In the genomic region with DNA sequence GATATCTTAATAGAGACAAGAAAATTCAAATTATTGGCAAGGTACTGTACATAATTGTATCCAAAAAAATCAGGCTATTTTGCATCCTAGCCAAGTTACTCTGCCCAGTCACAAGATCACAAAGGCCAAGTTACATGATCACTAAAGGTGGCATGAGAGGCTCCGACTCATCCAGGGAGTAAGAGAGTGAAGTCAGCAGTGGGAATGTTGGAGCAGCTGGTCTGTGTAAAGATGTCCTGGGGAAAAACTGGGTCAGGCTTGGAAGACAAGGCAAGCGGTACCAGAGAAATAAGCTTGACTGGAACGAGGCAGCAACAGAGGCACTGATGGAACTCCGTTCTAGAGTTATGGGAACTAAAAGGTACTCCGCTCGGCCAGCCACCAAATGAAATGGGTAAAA, we compare ENCODE assay signal across 16 cellular contexts. TPM values are rescaled to one million over a fixed set of nuclear protein-coding genes. Genes with fewer than 3 reads are reported as not detected.
DNase-seq lines count a peak whose midpoint lies in the region; ATAC-seq lines count a peak whose summit lies in the region.
"Had no signal": no experiment of that assay in that cellular context is flagged by ENCODE, and none has a peak within 500 bp of the region (broad histone marks: within the 10 kb centered on the region; RNA-seq: fewer than 3 reads in every experiment).

No MANE protein-coding gene starts in this region.

- H3K9me3 Mint-ChIP-seq in stimulated activated memory B cell treated with anti-CD40 and anti-IgM and Interleukin-4, amounts not matched to agents 10 μg/mL and 1 μg/mL and 100 μg/mL, for 72 hours = peaks cover 3% of the 10 kb centered on the region
- no peaks in the 10 kb centered on the region for H3K9me3 Mint-ChIP-seq in activated naive CD4-positive, alpha-beta T cell treated with anti-CD3 and anti-CD28 coated beads, Interleukin-2, amount 10 ng/mL, durations not matched to agents 7 days and 5 days

- no peaks in the 10 kb centered on the region for H3K4me1 Mint-ChIP-seq in stimulated activated memory B cell treated with anti-CD40 and anti-IgM and Interleukin-4, amounts not matched to agents 10 μg/mL and 1 μg/mL and 100 μg/mL, for 72 hours
- H3K4me1 Mint-ChIP-seq in activated naive CD4-positive, alpha-beta T cell treated with anti-CD3 and anti-CD28 coated beads, Interleukin-2, amount 10 ng/mL, durations not matched to agents 7 days and 5 days = no peaks in the 10 kb centered on the region
- H3K4me1 Mint-ChIP-seq: CD14-positive monocyte had no signal

- no peaks in the 10 kb centered on the region for H3K36me3 Mint-ChIP-seq in stimulated activated memory B cell treated with anti-CD40 and anti-IgM and Interleukin-4, amounts not matched to agents 10 μg/mL and 1 μg/mL and 100 μg/mL, for 72 hours
- no peaks in the 10 kb centered on the region for H3K36me3 Mint-ChIP-seq in activated naive CD4-positive, alpha-beta T cell treated with anti-CD3 and anti-CD28 coated beads, Interleukin-2, amount 10 ng/mL, durations not matched to agents 7 days and 5 days
- H3K36me3 Mint-ChIP-seq: CD14-positive monocyte had no signal

- H3K4me3 Mint-ChIP-seq in stimulated activated memory B cell treated with anti-CD40 and anti-IgM and Interleukin-4, amounts not matched to agents 10 μg/mL and 1 μg/mL and 100 μg/mL, for 72 hours = no peak overlapping the region
- H3K4me3 Mint-ChIP-seq in activated naive CD4-positive, alpha-beta T cell treated with anti-CD3 and anti-CD28 coated beads, Interleukin-2, amount 10 ng/mL, durations not matched to agents 7 days and 5 days = no peak overlapping the region
- H3K4me3 Mint-ChIP-seq: CD14-positive monocyte had no signal

- peak; percentile 10 for DNase-seq in GM03348 (ENCODE audit: low spot score)
- DNase-seq in LHCN-M2 (ENCODE audit: low read depth) = peak; percentile 37
- peak; percentile 56 for DNase-seq in cerebellar cortex (ENCODE audit: low spot score)
- DNase-seq in ecto neural progenitor cell (ENCODE audit: low spot score) = no peak
- no peak for DNase-seq in activated naive CD4-positive, alpha-beta T cell treated with anti-CD3 and anti-CD28 coated beads, Interleukin-2, amount 10 ng/mL, durations not matched to agents 7 days and 5 days
- DNase-seq: COR-L47, H7, NCI-H1105 treated with DMSO at 0.1 percent for 48 hours, NCI-H187, NCI-H446 had no signal

- no peak overlapping the region for H3K27ac Mint-ChIP-seq in stimulated activated memory B cell treated with anti-CD40 and anti-IgM and Interleukin-4, amounts not matched to agents 10 μg/mL and 1 μg/mL and 100 μg/mL, for 72 hours
- H3K27ac Mint-ChIP-seq in activated naive CD4-positive, alpha-beta T cell treated with anti-CD3 and anti-CD28 coated beads, Interleukin-2, amount 10 ng/mL, durations not matched to agents 7 days and 5 days = no peak overlapping the region
- H3K27ac Mint-ChIP-seq: CD14-positive monocyte had no signal

- ATAC-seq in stimulated activated memory B cell treated with anti-CD40 and anti-IgM and Interleukin-4, amounts not matched to agents 10 μg/mL and 1 μg/mL and 100 μg/mL, for 72 hours = no peak
- no peak for ATAC-seq in GM18511 (IDR thresholded peaks at IDR 0.05; ENCODE audit: unreplicated experiment)
- ATAC-seq: K562 had no signal

- CTCF ChIA-PET in activated naive CD4-positive, alpha-beta T cell treated with anti-CD3 and anti-CD28 coated beads, Interleukin-2, amount 10 ng/mL, durations not matched to agents 7 days and 5 days (lab: Charles Lee) = no interaction called here

- no peaks in the 10 kb centered on the region for H3K27me3 Mint-ChIP-seq in stimulated activated memory B cell treated with anti-CD40 and anti-IgM and Interleukin-4, amounts not matched to agents 10 μg/mL and 1 μg/mL and 100 μg/mL, for 72 hours
- no peaks in the 10 kb centered on the region for H3K27me3 Mint-ChIP-seq in activated naive CD4-positive, alpha-beta T cell treated with anti-CD3 and anti-CD28 coated beads, Interleukin-2, amount 10 ng/mL, durations not matched to agents 7 days and 5 days

RNA-seq across cellular contexts. Expression of a gene that starts 50.2 kb away (rescaled TPM):
- total RNA-seq in LHCN-M2 (2014; rRNA removed) = not detected in 2 replicates
- polyA plus RNA-seq in LHCN-M2 (2012) = 0.27 TPM
- total RNA-seq: H7; HT-29; K562; T-helper 1 cell treated with Interleukin-12 subunit alpha and Interleukin-12 subunit beta and Interleukin-4 antibody, amounts not matched to agents 30 ng/mL and 1 ng/mL, for 36 hours had no signal
- polyA plus RNA-seq: CD14-positive monocyte, K562 had no signal

RNA-seq across cellular contexts. Expression of a gene that starts 53.6 kb away (rescaled TPM):
- total RNA-seq in LHCN-M2 (2014; rRNA removed) = 0.52 and 0.64 TPM in 2 replicates
- 1.7 TPM for polyA plus RNA-seq in LHCN-M2 (2012)
- total RNA-seq: H7; HT-29; K562; T-helper 1 cell treated with Interleukin-12 subunit alpha and Interleukin-12 subunit beta and Interleukin-4 antibody, amounts not matched to agents 30 ng/mL and 1 ng/mL, for 36 hours had no signal
- polyA plus RNA-seq: CD14-positive monocyte, K562 had no signal

Comparison
In these comparisons a context has a peak if more than half of its experiments do, and no peak if none do; other contexts are left out.
1. DNase-seq: peak in GM03348 (single experiment), LHCN-M2 (single experiment) and cerebellar cortex (single experiment); none in ecto neural progenitor cell (single experiment) and activated naive CD4-positive, alpha-beta T cell treated with anti-CD3 and anti-CD28 coated beads, Interleukin-2, amount 10 ng/mL, durations not matched to agents 7 days and 5 days (single experiment).